In genomic region chr16:9114112-9114511, GRCh38 we compare ENCODE assay signal across 15 cellular contexts. TPM values are rescaled to one million over a fixed set of nuclear protein-coding genes. Genes with fewer than 3 reads are reported as not detected.
DNase-seq lines count a peak whose midpoint lies in the region; ATAC-seq, FAIRE-seq and TF ChIP-seq lines count a peak whose summit lies in the region.
"Had no signal": no experiment of that assay in that cellular context is flagged by ENCODE, and none has a peak within 500 bp of the region (broad histone marks: within the 10 kb centered on the region; RNA-seq: fewer than 3 reads in every experiment).

No MANE protein-coding gene starts in this region.

- H3K79me2 ChIP-seq in HepG2 (ENCODE audit: insufficient read depth, low read length): peaks cover 95% of the 10 kb centered on the region

- H2AFZ ChIP-seq in HepG2 (ENCODE audit: low read length): no peak overlapping the region

- H3K4me1 ChIP-seq in HepG2 (ENCODE audit: insufficient read depth, low read length) (peaks cover 71% of the 10 kb centered on the region), right lobe of liver (peaks cover 0 to 57% (median 25%) of the 10 kb centered on the region in 4 donors), iPS-15b (ENCODE audit: control insufficient read depth, insufficient read depth, low read length) (peaks cover 35% of the 10 kb centered on the region), adrenal gland (replicated peaks in 1 of 2) (peaks cover 20 to 75% of the 10 kb centered on the region in 2 donors)

- no peak overlapping the region for H3K4me3 Mint-ChIP-seq in activated CD8-positive, alpha-beta T cell treated with anti-CD3 and anti-CD28 coated beads for 36 hours

- TF ChIP-seq RAD21 in HepG2 (CRISPR knock-in tag; IDR thresholded peaks at IDR 0.05): no peak

- H3K9me3 ChIP-seq in HepG2 (ENCODE audit: low read length): no peaks in the 10 kb centered on the region
- H3K9me3 ChIP-seq in right lobe of liver: no peaks in the 10 kb centered on the region
- H3K9me3 ChIP-seq in iPS-15b (ENCODE audit: control insufficient read depth, insufficient read depth, low read length): no peaks in the 10 kb centered on the region
- H3K9me3 ChIP-seq in adrenal gland (replicated peaks in 1 of 3): no peaks in the 10 kb centered on the region
- H3K9me3 ChIP-seq: esophagus squamous epithelium had no signal

- intact Hi-C loops in HepG2 (cut with micrococcal nuclease; ENCODE audit: unreplicated experiment) (no loop called here), right lobe of liver (cut with DNase I) (no loop called here), adrenal gland (cut with DNase I) (no loop called here)
- intact Hi-C loops in activated CD8-positive, alpha-beta T cell treated with anti-CD3 and anti-CD28 coated beads for 36 hours (cut with micrococcal nuclease): no loop called here

- peak overlapping the region; percentile 88 for H3K27ac Mint-ChIP-seq in activated CD8-positive, alpha-beta T cell treated with anti-CD3 and anti-CD28 coated beads for 36 hours

- no peak overlapping the region for H3K4me2 ChIP-seq in HepG2 (ENCODE audit: low read depth, low read length)

- in situ Hi-C loops in HepG2 (cut with HindIII; ENCODE audit: extremely low pct_ligation_motif_present, low pct_unique_long_range_greater_than_20kb): no loop called here

- POLR2A ChIA-PET in HepG2 (lab: Yijun Ruan, JAX): interaction anchor here (1.1 kb wide), 1 partner anchor 23 kb away, joined by 5 read pairs; no protein-coding TSS in a partner anchor
- POLR2A ChIA-PET in activated CD8-positive, alpha-beta T cell treated with anti-CD3 and anti-CD28 coated beads for 36 hours (lab: Charles Lee): interaction anchor here (1.6 to 7.8 kb wide), 3 partner anchors 14 to 35 kb away, joined by 6 to 69 read pairs (median 8); partner anchors contain the start of gene HAPSTR1

- no peaks in the 10 kb centered on the region for H3K27me3 ChIP-seq in HepG2 (ENCODE audit: control insufficient read depth in 1 of 2, insufficient read depth in 2 of 2, low read length in 2 of 2)
- no peaks in the 10 kb centered on the region for H3K27me3 ChIP-seq in right lobe of liver
- no peaks in the 10 kb centered on the region for H3K27me3 ChIP-seq in iPS-15b (ENCODE audit: control insufficient read depth, insufficient read depth, low read length)
- H3K27me3 ChIP-seq in adrenal gland: no peaks in the 10 kb centered on the region
- H3K27me3 ChIP-seq: esophagus squamous epithelium had no signal

- no peak overlapping the region for H3K9ac ChIP-seq in HepG2 (ENCODE audit: insufficient read depth, low read depth, low read length)
- H3K9ac ChIP-seq in iPS-15b (ENCODE audit: low read depth, low read length): peak overlapping the region; percentile 8

- H3K9me3 Mint-ChIP-seq in activated CD8-positive, alpha-beta T cell treated with anti-CD3 and anti-CD28 coated beads for 36 hours: no peaks in the 10 kb centered on the region

- CTCF ChIA-PET in HepG2 (lab: Yijun Ruan, JAX; ENCODE audit: low intra/inter-chr PET ratio, low total read pairs): no interaction called here
- CTCF ChIA-PET in activated CD8-positive, alpha-beta T cell treated with anti-CD3 and anti-CD28 coated beads for 36 hours (lab: Charles Lee): interaction anchor here (1.1 to 2.2 kb wide), 2 partner anchors 25 to 105 kb away, joined by 3 to 11 read pairs; no protein-coding TSS in a partner anchor

- peak overlapping the region; percentile 6 for H3K27ac ChIP-seq in HepG2 (ENCODE audit: extremely low read length, insufficient read depth, low read length)
- no peak overlapping the region for H3K27ac ChIP-seq in right lobe of liver
- H3K27ac ChIP-seq in adrenal gland: no peak overlapping the region

- ATAC-seq in HepG2: no peak
- no peak for ATAC-seq in right lobe of liver
- ATAC-seq in activated CD8-positive, alpha-beta T cell treated with anti-CD3 and anti-CD28 coated beads for 36 hours: no peak

- H3K36me3 Mint-ChIP-seq in activated CD8-positive, alpha-beta T cell treated with anti-CD3 and anti-CD28 coated beads for 36 hours (ENCODE audit: low read depth): peaks cover 92% of the 10 kb centered on the region

- H3K4me3 ChIP-seq in HepG2 (replicated peaks in 1 of 3; ENCODE audit: insufficient read depth in 1 of 3, low read depth in 2 of 3, low read length in 3 of 3): no peak overlapping the region
- no peak overlapping the region for H3K4me3 ChIP-seq in right lobe of liver
- no peak overlapping the region for H3K4me3 ChIP-seq in iPS-15b (ENCODE audit: low read depth, low read length)
- no peak overlapping the region for H3K4me3 ChIP-seq in adrenal gland
- H3K4me3 ChIP-seq: esophagus squamous epithelium had no signal

- peaks cover 75% of the 10 kb centered on the region for H4K20me1 ChIP-seq in HepG2 (ENCODE audit: insufficient read depth, low read length)

- DNase-seq in HepG2 (ENCODE audit: low spot score) (no peak), right lobe of liver (no peak), cerebellar nuclear complex (lab: John Stamatoyannopoulos, UW) (no peak), cerebellar cortex (ENCODE audit: low spot score) (no peak), foreskin melanocyte (no peak), adrenal gland (no peak)
- no peak for DNase-seq in activated CD8-positive, alpha-beta T cell treated with anti-CD3 and anti-CD28 coated beads for 36 hours
- DNase-seq: activated effector memory CD4-positive, alpha-beta T cell treated with Interleukin-2 at 50 U/mL for 16 hours; esophagus squamous epithelium; NCI-H1694; NCI-H69; SIG-M5; stimulated activated CD4-positive, alpha-beta T cell treated with anti-CD3 and anti-CD28 coated beads, Interleukin-1b, Interleukin-23, amount 100 ng/mL, for 48 hours; stimulated activated naive CD4-positive, alpha-beta T cell had no signal

- H3K27me3 Mint-ChIP-seq in activated CD8-positive, alpha-beta T cell treated with anti-CD3 and anti-CD28 coated beads for 36 hours: no peaks in the 10 kb centered on the region

- TF ChIP-seq POLR2A in HepG2 (IDR thresholded peaks at IDR 0.05; ENCODE audit: insufficient read depth in 1 of 2, low read depth in 2 of 2, low read length in 2 of 2) (no peak), right lobe of liver (IDR thresholded peaks at IDR 0.05) (no peak), adrenal gland (IDR thresholded peaks at IDR 0.05) (no peak)

- H3K36me3 ChIP-seq in HepG2 (replicated peaks in 1 of 2; ENCODE audit: control insufficient read depth in 1 of 2, insufficient read depth in 2 of 2, low read length in 2 of 2): peaks cover 27 to 67% of the 10 kb centered on the region in 2 experiments
- peaks cover 4 to 21% (median 11%) of the 10 kb centered on the region in 4 donors for H3K36me3 ChIP-seq in right lobe of liver
- peaks cover 6% of the 10 kb centered on the region for H3K36me3 ChIP-seq in iPS-15b (ENCODE audit: control insufficient read depth, insufficient read depth, low read length)
- peaks cover 0 to 26% of the 10 kb centered on the region in 2 donors for H3K36me3 ChIP-seq in adrenal gland (replicated peaks in 1 of 2)

- WGBS in HepG2 (ENCODE audit: low lambda C conversion rate): 95% methylated on average over 5 of the region's 5 CpGs
- WGBS in right lobe of liver (ENCODE audit: insufficient coverage, low coverage, low lambda C conversion rate, missing lambda C conversion rate): 65% methylated on average over 5 of the region's 5 CpGs
- 78 to 85% (median 82%) methylated on average over 5 of the region's 5 CpGs for WGBS in adrenal gland, 4 donors

- TF ChIP-seq CTCF in HepG2 (CRISPR knock-in tag; IDR thresholded peaks at IDR 0.05): no peak
- TF ChIP-seq CTCF in right lobe of liver (IDR thresholded peaks at IDR 0.05): no peak
- no peak for TF ChIP-seq CTCF in activated CD8-positive, alpha-beta T cell treated with anti-CD3 and anti-CD28 coated beads for 36 hours (IDR thresholded peaks at IDR 0.05)
- no peak for TF ChIP-seq CTCF in adrenal gland (IDR thresholded peaks at IDR 0.05)

- no peak for FAIRE-seq in HepG2 (lab: Jason Lieb, UNC)

- TF ChIP-seq EP300 in HepG2 (IDR thresholded peaks at IDR 0.05; ENCODE audit: low read depth in 2 of 2, low read length in 2 of 2) (no peak), HepG2 (CRISPR knock-in tag; IDR thresholded peaks at IDR 0.05; ENCODE audit: borderline replicate concordance) (no peak)

- H3K4me1 Mint-ChIP-seq in activated CD8-positive, alpha-beta T cell treated with anti-CD3 and anti-CD28 coated beads for 36 hours (ENCODE audit: low read depth): peaks cover 88% of the 10 kb centered on the region

- no TSS peak for BruUV-seq in HepG2 (replicated peaks; lab: Mats Ljungman, UMichigan)

RNA-seq across cellular contexts. Expression of gene HAPSTR1, which starts 22.7 kb away (rescaled TPM):
- total RNA-seq in HepG2 (2016; rRNA removed; fragmentation: Illumina TruSeq; extraction: Trizol) (83.2 and 98.4 TPM in 2 replicates), right lobe of liver (10 to 100 TPM; 23.6 to 34.8 (median 28.3) TPM), adrenal gland (10 to 100 TPM; 37.4 to 93.2 (median 69.3) TPM)
- 7.8 and 8.2 TPM in 2 replicates for total RNA-seq in HepG2 (2016; cell fraction: cytosol; rRNA removed; fragmentation: Illumina TruSeq; extraction: Trizol; ENCODE audit: low read depth)
- 84.4 and 87.6 TPM in 2 replicates for total RNA-seq in HepG2 (2016; cell fraction: insoluble cytoplasmic fraction; rRNA removed; fragmentation: Illumina TruSeq; extraction: Trizol)
- 37.9 and 42.3 TPM in 2 replicates for total RNA-seq in HepG2 (2016; cell fraction: membrane; rRNA removed; fragmentation: Illumina TruSeq; extraction: Trizol)
- total RNA-seq in HepG2 (2016; cell fraction: nucleus; rRNA removed; fragmentation: Illumina TruSeq; extraction: Trizol): 61.0 and 71.2 TPM in 2 replicates
- polyA plus RNA-seq in HepG2 (2011; rRNA removed) (23.6 and 25.2 TPM in 2 replicates), adrenal gland (10 to 100 TPM in 1 of 3 donors, 1 to 10 TPM in 2; 5.8 to 36.8 (median 9.4) TPM)
- 10.9 and 17.5 TPM in 2 replicates for polyA plus RNA-seq in HepG2 (2011; cell fraction: cytosol; rRNA removed)
- polyA plus RNA-seq in HepG2 (2011; cell fraction: nucleus; rRNA removed): 18.7 and 24.1 TPM in 2 replicates
- 23.7 and 25.0 TPM in 2 replicates for polyA plus RNA-seq in HepG2 (2012)
- 2.8 and 3.6 TPM in 2 replicates for polyA plus RNA-seq in HepG2 (2016; cell fraction: cytosol; fragmentation: Illumina TruSeq; extraction: Trizol; ENCODE audit: low read depth)
- 37.1 and 37.6 TPM in 2 replicates for polyA plus RNA-seq in HepG2 (2016; cell fraction: insoluble cytoplasmic fraction; fragmentation: Illumina TruSeq; extraction: Trizol; ENCODE audit: low read depth)
- polyA plus RNA-seq in HepG2 (2016; cell fraction: membrane; fragmentation: Illumina TruSeq; extraction: Trizol; ENCODE audit: low read depth): 13.0 and 13.5 TPM in 2 replicates
- polyA plus RNA-seq in HepG2 (2016; cell fraction: nucleus; fragmentation: Illumina TruSeq; extraction: Trizol; ENCODE audit: insufficient read depth, low read depth): 44.6 and 47.8 TPM in 2 replicates
- 32.6 and 37.5 TPM in 2 replicates for polyA minus RNA-seq in HepG2 (2011; rRNA and poly(A)+ RNA removed; ENCODE audit: low replicate concordance)
- 34.0 and 41.8 TPM in 2 replicates for polyA minus RNA-seq in HepG2 (2011; cell fraction: cytosol; rRNA and poly(A)+ RNA removed)
- polyA minus RNA-seq in HepG2 (2011; cell fraction: nucleus; rRNA and poly(A)+ RNA removed): 81.2 and 89.8 TPM in 2 replicates
- 10 to 100 TPM; 52.5 to 53.4 TPM for total RNA-seq in activated CD8-positive, alpha-beta T cell treated with anti-CD3 and anti-CD28 coated beads for 36 hours
